Comparison of ENCODE assay signal across 8 cellular contexts in the genomic region with DNA sequence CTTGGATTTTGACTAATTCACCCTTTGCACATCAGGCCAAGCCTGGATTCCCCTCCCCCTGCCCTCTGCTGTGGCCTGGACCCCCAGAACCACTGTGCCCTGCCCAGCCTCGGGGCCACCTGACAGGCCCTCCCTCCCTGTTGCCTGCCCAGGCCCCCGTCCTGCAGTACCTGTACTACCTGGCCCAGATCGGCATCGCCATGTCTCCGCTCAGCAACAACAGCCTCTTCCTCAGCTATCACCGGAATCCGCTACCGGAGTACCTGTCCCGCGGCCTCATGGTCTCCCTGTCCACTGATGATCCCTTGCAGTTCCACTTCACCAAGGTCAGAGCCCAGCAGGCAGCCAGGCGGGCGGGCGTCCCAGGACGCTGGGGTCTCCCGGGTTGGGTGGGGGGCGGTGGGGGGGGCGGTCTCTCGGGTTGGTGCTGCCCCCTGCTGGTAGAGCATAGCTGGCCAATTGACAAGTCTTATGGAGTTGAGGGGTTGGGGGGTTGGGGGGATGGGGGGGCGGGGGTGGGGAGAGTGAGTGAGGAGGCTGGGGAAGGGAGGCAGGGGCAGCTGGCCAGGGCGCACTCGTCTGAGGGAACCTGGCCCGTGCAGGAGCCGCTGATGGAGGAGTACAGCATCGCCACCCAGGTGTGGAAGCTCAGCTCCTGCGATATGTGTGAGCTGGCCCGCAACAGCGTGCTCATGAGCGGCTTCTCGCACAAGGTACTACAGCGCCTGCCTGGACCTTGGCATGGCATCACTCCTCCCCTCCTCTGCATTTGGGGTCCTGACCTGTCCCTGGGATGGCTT. TPM values are rescaled to one million over a fixed set of nuclear protein-coding genes. Genes with fewer than 3 reads are reported as not detected.
DNase-seq lines count a peak whose midpoint lies in the region; ATAC-seq and TF ChIP-seq lines count a peak whose summit lies in the region.

No MANE protein-coding gene starts in this region.

- H3K9ac ChIP-seq in neuronal stem cell (ENCODE audit: low read depth, low read length, poor library complexity) = peak overlapping the region; percentile 5

- no peak overlapping the region for H3K14ac ChIP-seq in neuronal stem cell (ENCODE audit: low read length)

- peak overlapping the region; percentile 88 for H2BK12ac ChIP-seq in neuronal stem cell (ENCODE audit: low read length)

- DNase-seq in GM03348 (ENCODE audit: low spot score) (peak; percentile 42), PC-9 (peak in 1 of 2 experiments; percentile 30), coronary artery (ENCODE audit: low spot score) (no peak), neuronal stem cell (ENCODE audit: low spot score) (no peak), OCI-M2 (lab: John Stamatoyannopoulos, UW; ENCODE audit: unreplicated experiment) (no peak), MV-4-11 (lab: John Stamatoyannopoulos, UW) (no peak)

- peaks cover 30% of the 10 kb centered on the region for H3K36me3 ChIP-seq in PC-9 (ENCODE audit: low read depth)
- H3K36me3 ChIP-seq in neuronal stem cell (replicated peaks in 1 of 2; ENCODE audit: control insufficient read depth in 2 of 2, insufficient read depth in 2 of 2, low read length in 2 of 2) = peaks cover 41 to 66% of the 10 kb centered on the region in 2 donors

- H2AK5ac ChIP-seq in neuronal stem cell (ENCODE audit: low read depth, low read length) = no peak overlapping the region

- H3K79me2 ChIP-seq in PC-9 (ENCODE audit: low read depth) = no peaks in the 10 kb centered on the region

- H2AFZ ChIP-seq in PC-9 (no peak overlapping the region), neuronal stem cell (ENCODE audit: low read length) (no peak overlapping the region)

- H3K9me2 ChIP-seq in PC-9 (ENCODE audit: insufficient read depth) = no peaks in the 10 kb centered on the region

- H3K4me1 ChIP-seq in PC-9 (replicated peaks; ENCODE audit: insufficient read depth) (no peaks in the 10 kb centered on the region), neuronal stem cell (ENCODE audit: control insufficient read depth in 2 of 2, insufficient read depth in 1 of 2, low read depth in 1 of 2, low read length in 2 of 2) (peaks cover 0 to 10% of the 10 kb centered on the region in 2 donors)

- H3K27me3 ChIP-seq in PC-9 (ENCODE audit: insufficient read depth, low read depth) (no peaks in the 10 kb centered on the region), neuronal stem cell (ENCODE audit: control insufficient read depth in 3 of 3, insufficient read depth in 3 of 3, low read depth in 1 of 3, low read length in 3 of 3) (no peaks in the 10 kb centered on the region)

- TF ChIP-seq CTCF in PC-9 (conservative IDR thresholded peaks at IDR 0.05) = peak; percentile 43
- peak; percentile 34 for TF ChIP-seq CTCF in coronary artery (IDR thresholded peaks at IDR 0.05)

- POLR2A ChIA-PET in PC-9 (lab: Charles Lee; ENCODE audit: unreplicated experiment) = no interaction called here

- CTCF ChIA-PET in PC-9 (lab: Charles Lee) = interaction anchor here (0.6 to 1.4 kb wide), 4 partner anchors 13 to 88 kb away, joined by 3 to 10 read pairs (median 7); a partner anchor contains a TSS

- H3K18ac ChIP-seq in neuronal stem cell (ENCODE audit: low read length) = no peak overlapping the region

- peaks cover 4% of the 10 kb centered on the region for H3K79me1 ChIP-seq in neuronal stem cell (ENCODE audit: low read depth, low read length)

- H2BK15ac ChIP-seq in neuronal stem cell (ENCODE audit: low read length) = no peak overlapping the region

- no peak overlapping the region for H2BK120ac ChIP-seq in neuronal stem cell (ENCODE audit: low read depth, low read length)

- H3K23ac ChIP-seq in neuronal stem cell (ENCODE audit: low read depth, low read length, poor library complexity) = peak overlapping the region; percentile 87

- H3K27ac ChIP-seq in PC-9 (no peak overlapping the region), coronary artery (no peak overlapping the region), neuronal stem cell (replicated peaks; ENCODE audit: low read length) (no peak overlapping the region)

- H3K4ac ChIP-seq in neuronal stem cell (ENCODE audit: low read length) = no peak overlapping the region

- H4K20me1 ChIP-seq in PC-9 (ENCODE audit: insufficient read depth) = 0 out of 2 replicates have a peak, but pooled peaks cover 3% of the 10 kb centered on the region

- no peak overlapping the region for H4K91ac ChIP-seq in neuronal stem cell (ENCODE audit: low read depth, low read length, poor library complexity)

- H3K4me3 ChIP-seq in PC-9 = no peak overlapping the region
- no peak overlapping the region for H3K4me3 ChIP-seq in coronary artery
- H3K4me3 ChIP-seq in neuronal stem cell (ENCODE audit: low read length in 2 of 2) = no peak overlapping the region

- no peak for ATAC-seq in HG02678 (IDR thresholded peaks at IDR 0.05; ENCODE audit: unreplicated experiment)
- ATAC-seq in HG03159 (IDR thresholded peaks at IDR 0.05; ENCODE audit: unreplicated experiment) = no peak

- intact Hi-C loops in PC-9 (cut with micrococcal nuclease; ENCODE audit: unreplicated experiment) = no loop called here

- no TSS peak for BruUV-seq in PC-9 (replicated peaks; lab: Mats Ljungman, UMichigan)

- H3K4me2 ChIP-seq in PC-9 = no peak overlapping the region
- H3K4me2 ChIP-seq in neuronal stem cell (ENCODE audit: insufficient read depth, low read length, poor library complexity, severe bottlenecking) = no peak overlapping the region

- H3K9me3 ChIP-seq in PC-9 (ENCODE audit: insufficient read depth, low read depth) = no peaks in the 10 kb centered on the region
- H3K9me3 ChIP-seq in neuronal stem cell (replicated peaks in 1 of 2; ENCODE audit: control insufficient read depth in 2 of 2, insufficient read depth in 1 of 2, low read depth in 1 of 2, low read length in 2 of 2) = no peaks in the 10 kb centered on the region

- H3F3A ChIP-seq in PC-9 (ENCODE audit: insufficient read depth, low read depth) = peaks cover 16% of the 10 kb centered on the region; the same call in 1 of the 2 replicates

- peak overlapping the region; percentile 53 for H2BK5ac ChIP-seq in neuronal stem cell (ENCODE audit: low read length)

- WGBS in neuronal stem cell (ENCODE audit: extremely low coverage in 2 of 2, insufficient read length in 2 of 2, insufficient replicate concordance in 1 of 2), 2 donors = no CpG with 5 or more reads among the region's 30 CpGs

- no peak overlapping the region for H4K8ac ChIP-seq in neuronal stem cell (ENCODE audit: low read depth, low read length)

RNA-seq across cellular contexts. Expression of a gene that starts 10.6 kb away (rescaled TPM):
- total RNA-seq in PC-9 (2021) = 66.7 and 78.6 TPM in 2 replicates
- 36.2 TPM for polyA plus RNA-seq in neuronal stem cell (2013, experiment 1 of 2)
- 34.6 TPM for polyA plus RNA-seq in neuronal stem cell (2013, experiment 2 of 2)

RNA-seq across cellular contexts. Expression of a gene that starts 10.9 kb away (rescaled TPM):
- total RNA-seq in PC-9 (2021) = 0.52 and 0.63 TPM in 2 replicates
- not detected for polyA plus RNA-seq in neuronal stem cell (2013, experiment 1 of 2)
- not detected for polyA plus RNA-seq in neuronal stem cell (2013, experiment 2 of 2)

RNA-seq across cellular contexts. Expression of a gene that starts 25.6 kb away (rescaled TPM):
- 38.8 and 52.0 TPM in 2 replicates for total RNA-seq in PC-9 (2021)
- 18.1 TPM for polyA plus RNA-seq in neuronal stem cell (2013, experiment 1 of 2)
- polyA plus RNA-seq in neuronal stem cell (2013, experiment 2 of 2) = 18.1 TPM

RNA-seq across cellular contexts. Expression of a gene that starts 37.6 kb away (rescaled TPM):
- total RNA-seq in PC-9 (2021) = 9.3 and 10.2 TPM in 2 replicates
- 54.2 TPM for polyA plus RNA-seq in neuronal stem cell (2013, experiment 1 of 2)
- 51.8 TPM for polyA plus RNA-seq in neuronal stem cell (2013, experiment 2 of 2)

RNA-seq across cellular contexts. Expression of a gene that starts 57.3 kb away (rescaled TPM):
- total RNA-seq in PC-9 (2021) = not detected in 2 replicates
- polyA plus RNA-seq in neuronal stem cell (2013, experiment 1 of 2) = 54.3 TPM
- polyA plus RNA-seq in neuronal stem cell (2013, experiment 2 of 2) = 55.1 TPM
